Comparison of ENCODE assay signal across 8 cellular contexts in genomic region chr6:30612687-30613248, GRCh38. TPM values are rescaled to one million over a fixed set of nuclear protein-coding genes. Genes with fewer than 3 reads are reported as not detected.
DNase-seq lines count a peak whose midpoint lies in the region; ATAC-seq and TF ChIP-seq lines count a peak whose summit lies in the region.

No MANE protein-coding gene starts in this region.

- peak overlapping the region; percentile 93 for H3K4me3 Mint-ChIP-seq in activated T-cell treated with anti-CD3 and anti-CD28 coated beads, Interleukin-2, amount 50 U/mL, for 24 hours
- no peak overlapping the region for H3K4me3 Mint-ChIP-seq in WTC11

- no peaks in the 10 kb centered on the region for H3K9me3 Mint-ChIP-seq in activated T-cell treated with anti-CD3 and anti-CD28 coated beads, Interleukin-2, amount 50 U/mL, for 24 hours
- H3K9me3 Mint-ChIP-seq in WTC11 = no peaks in the 10 kb centered on the region

- peaks cover 65% of the 10 kb centered on the region for H3K4me1 Mint-ChIP-seq in activated T-cell treated with anti-CD3 and anti-CD28 coated beads, Interleukin-2, amount 50 U/mL, for 24 hours (ENCODE audit: low read depth)
- H3K4me1 Mint-ChIP-seq in WTC11 = peaks cover 33% of the 10 kb centered on the region

- DNase-seq in activated T-cell treated with anti-CD3 and anti-CD28 coated beads, Interleukin-2, amount 50 U/mL, for 24 hours = no peak
- DNase-seq in activated T-cell treated with anti-CD3 and anti-CD28 coated beads for 4 hours (no peak), WTC11 (ENCODE audit: low spot score) (no peak), glomerular visceral epithelial cell (ENCODE audit: extremely low spot score) (peak; percentile 87)
- DNase-seq in activated CD4-positive, CD25-positive, alpha-beta regulatory T cell treated with anti-CD3 and anti-CD28 coated beads, Interleukin-2, amount 50 U/mL, for 72 hours = no peak
- DNase-seq in activated CD4-positive, CD25-positive, alpha-beta regulatory T cell (lab: John Stamatoyannopoulos, UW) = no peak

- TF ChIP-seq CTCF in WTC11 (IDR thresholded peaks at IDR 0.05) = no peak

- no peaks in the 10 kb centered on the region for H3K27me3 Mint-ChIP-seq in activated T-cell treated with anti-CD3 and anti-CD28 coated beads, Interleukin-2, amount 50 U/mL, for 24 hours
- H3K27me3 Mint-ChIP-seq in WTC11 (ENCODE audit: low read depth) = no peaks in the 10 kb centered on the region; the same call in 1 of the 2 replicates

- POLR2A ChIA-PET in WTC11 (lab: Charles Lee) = interaction anchor here (0.7 to 3.2 kb wide), 7 partner anchors 12 to 60 kb away, joined by 3 to 33 read pairs (median 5); partner anchors contain the start of genes ABCF1 and DHX16

- ATAC-seq in WTC11 (no peak), GM21576 (IDR thresholded peaks at IDR 0.05; ENCODE audit: unreplicated experiment) (no peak)

- peaks cover 97% of the 10 kb centered on the region for H3K36me3 Mint-ChIP-seq in activated T-cell treated with anti-CD3 and anti-CD28 coated beads, Interleukin-2, amount 50 U/mL, for 24 hours (ENCODE audit: low read depth)
- peaks cover 66% of the 10 kb centered on the region for H3K36me3 Mint-ChIP-seq in WTC11

- peak overlapping the region; percentile 37 for H3K27ac ChIP-seq in temporal lobe (ENCODE audit: low read depth, low read length)

- peak overlapping the region; percentile 99 for H3K27ac Mint-ChIP-seq in activated T-cell treated with anti-CD3 and anti-CD28 coated beads, Interleukin-2, amount 50 U/mL, for 24 hours
- H3K27ac Mint-ChIP-seq in WTC11 = peak overlapping the region; percentile 71

- CTCF ChIA-PET in WTC11 (lab: Charles Lee) = interaction anchor here (0.7 to 4.1 kb wide), 10 partner anchors 13 to 159 kb away, joined by 3 to 15 read pairs (median 6); partner anchors contain the start of genes DHX16 and MDC1

TF ChIP-seq in WTC11, 78 proteins besides CTCF, POLR2A, EP300 and RAD21:
- TF ChIP-seq, protein P1, sequence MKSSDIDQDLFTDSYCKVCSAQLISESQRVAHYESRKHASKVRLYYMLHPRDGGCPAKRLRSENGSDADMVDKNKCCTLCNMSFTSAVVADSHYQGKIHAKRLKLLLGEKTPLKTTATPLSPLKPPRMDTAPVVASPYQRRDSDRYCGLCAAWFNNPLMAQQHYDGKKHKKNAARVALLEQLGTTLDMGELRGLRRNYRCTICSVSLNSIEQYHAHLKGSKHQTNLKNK (CRISPR knock-in tag; IDR thresholded peaks at IDR 0.05) = peak; percentile 66; the same call in 1 of the 2 replicates
- TF ChIP-seq NFATC4 (CRISPR knock-in tag; IDR thresholded peaks at IDR 0.05) = peak; percentile 58; the same call in 1 of the 2 replicates
- TF ChIP-seq, protein P2, sequence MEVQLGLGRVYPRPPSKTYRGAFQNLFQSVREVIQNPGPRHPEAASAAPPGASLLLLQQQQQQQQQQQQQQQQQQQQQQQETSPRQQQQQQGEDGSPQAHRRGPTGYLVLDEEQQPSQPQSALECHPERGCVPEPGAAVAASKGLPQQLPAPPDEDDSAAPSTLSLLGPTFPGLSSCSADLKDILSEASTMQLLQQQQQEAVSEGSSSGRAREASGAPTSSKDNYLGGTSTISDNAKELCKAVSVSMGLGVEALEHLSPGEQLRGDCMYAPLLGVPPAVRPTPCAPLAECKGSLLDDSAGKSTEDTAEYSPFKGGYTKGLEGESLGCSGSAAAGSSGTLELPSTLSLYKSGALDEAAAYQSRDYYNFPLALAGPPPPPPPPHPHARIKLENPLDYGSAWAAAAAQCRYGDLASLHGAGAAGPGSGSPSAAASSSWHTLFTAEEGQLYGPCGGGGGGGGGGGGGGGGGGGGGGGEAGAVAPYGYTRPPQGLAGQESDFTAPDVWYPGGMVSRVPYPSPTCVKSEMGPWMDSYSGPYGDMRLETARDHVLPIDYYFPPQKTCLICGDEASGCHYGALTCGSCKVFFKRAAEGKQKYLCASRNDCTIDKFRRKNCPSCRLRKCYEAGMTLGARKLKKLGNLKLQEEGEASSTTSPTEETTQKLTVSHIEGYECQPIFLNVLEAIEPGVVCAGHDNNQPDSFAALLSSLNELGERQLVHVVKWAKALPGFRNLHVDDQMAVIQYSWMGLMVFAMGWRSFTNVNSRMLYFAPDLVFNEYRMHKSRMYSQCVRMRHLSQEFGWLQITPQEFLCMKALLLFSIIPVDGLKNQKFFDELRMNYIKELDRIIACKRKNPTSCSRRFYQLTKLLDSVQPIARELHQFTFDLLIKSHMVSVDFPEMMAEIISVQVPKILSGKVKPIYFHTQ (CRISPR knock-in tag; IDR thresholded peaks at IDR 0.05) = 0 out of 2 replicates have a peak, but pooled peaks have one; percentile 40
- no peak for TF ChIP-seq HMGA2 (CRISPR knock-in tag; IDR thresholded peaks at IDR 0.05)
- TF ChIP-seq ZNF532 (CRISPR knock-in tag; IDR thresholded peaks at IDR 0.05; ENCODE audit: borderline replicate concordance) = 0 out of 2 replicates have a peak, but pooled peaks have one; percentile 8
- TF ChIP-seq ZNF396 (CRISPR knock-in tag; IDR thresholded peaks at IDR 0.05; ENCODE audit: borderline replicate concordance) = no peak
- 0 out of 2 replicates have a peak, but pooled peaks have one; percentile 15 for TF ChIP-seq CREM (CRISPR knock-in tag; IDR thresholded peaks at IDR 0.05)
- TF ChIP-seq, protein P3, sequence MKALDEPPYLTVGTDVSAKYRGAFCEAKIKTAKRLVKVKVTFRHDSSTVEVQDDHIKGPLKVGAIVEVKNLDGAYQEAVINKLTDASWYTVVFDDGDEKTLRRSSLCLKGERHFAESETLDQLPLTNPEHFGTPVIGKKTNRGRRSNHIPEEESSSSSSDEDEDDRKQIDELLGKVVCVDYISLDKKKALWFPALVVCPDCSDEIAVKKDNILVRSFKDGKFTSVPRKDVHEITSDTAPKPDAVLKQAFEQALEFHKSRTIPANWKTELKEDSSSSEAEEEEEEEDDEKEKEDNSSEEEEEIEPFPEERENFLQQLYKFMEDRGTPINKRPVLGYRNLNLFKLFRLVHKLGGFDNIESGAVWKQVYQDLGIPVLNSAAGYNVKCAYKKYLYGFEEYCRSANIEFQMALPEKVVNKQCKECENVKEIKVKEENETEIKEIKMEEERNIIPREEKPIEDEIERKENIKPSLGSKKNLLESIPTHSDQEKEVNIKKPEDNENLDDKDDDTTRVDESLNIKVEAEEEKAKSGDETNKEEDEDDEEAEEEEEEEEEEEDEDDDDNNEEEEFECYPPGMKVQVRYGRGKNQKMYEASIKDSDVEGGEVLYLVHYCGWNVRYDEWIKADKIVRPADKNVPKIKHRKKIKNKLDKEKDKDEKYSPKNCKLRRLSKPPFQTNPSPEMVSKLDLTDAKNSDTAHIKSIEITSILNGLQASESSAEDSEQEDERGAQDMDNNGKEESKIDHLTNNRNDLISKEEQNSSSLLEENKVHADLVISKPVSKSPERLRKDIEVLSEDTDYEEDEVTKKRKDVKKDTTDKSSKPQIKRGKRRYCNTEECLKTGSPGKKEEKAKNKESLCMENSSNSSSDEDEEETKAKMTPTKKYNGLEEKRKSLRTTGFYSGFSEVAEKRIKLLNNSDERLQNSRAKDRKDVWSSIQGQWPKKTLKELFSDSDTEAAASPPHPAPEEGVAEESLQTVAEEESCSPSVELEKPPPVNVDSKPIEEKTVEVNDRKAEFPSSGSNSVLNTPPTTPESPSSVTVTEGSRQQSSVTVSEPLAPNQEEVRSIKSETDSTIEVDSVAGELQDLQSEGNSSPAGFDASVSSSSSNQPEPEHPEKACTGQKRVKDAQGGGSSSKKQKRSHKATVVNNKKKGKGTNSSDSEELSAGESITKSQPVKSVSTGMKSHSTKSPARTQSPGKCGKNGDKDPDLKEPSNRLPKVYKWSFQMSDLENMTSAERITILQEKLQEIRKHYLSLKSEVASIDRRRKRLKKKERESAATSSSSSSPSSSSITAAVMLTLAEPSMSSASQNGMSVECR (CRISPR knock-in tag; IDR thresholded peaks at IDR 0.05; ENCODE audit: borderline replicate concordance) = no peak

RNA-seq across cellular contexts. Expression of gene PPP1R10, which starts 4.3 kb away (rescaled TPM):
- 83.1 to 90.5 TPM (median 85.5 TPM) in 3 replicates for total RNA-seq in WTC11 (2021)
- 17.7 TPM for total RNA-seq in temporal lobe

RNA-seq across cellular contexts. Expression of gene MRPS18B, which starts 4.9 kb away (rescaled TPM):
- total RNA-seq in WTC11 (2021) (56.4 to 67.8 TPM (median 57.6 TPM) in 3 replicates), temporal lobe (23.6 TPM)

RNA-seq across cellular contexts. Expression of gene ATAT1, which starts 13.9 kb away (rescaled TPM):
- total RNA-seq in WTC11 (2021) (19.3 to 21.7 TPM (median 20.3 TPM) in 3 replicates), temporal lobe (60.2 TPM)

RNA-seq across cellular contexts. Expression of gene C6orf136, which starts 34.2 kb away (rescaled TPM):
- 21.8 to 26.5 TPM (median 25.5 TPM) in 3 replicates for total RNA-seq in WTC11 (2021)
- 11.6 TPM for total RNA-seq in temporal lobe

RNA-seq across cellular contexts. Expression of gene ABCF1, which starts 41.5 kb away (rescaled TPM):
- total RNA-seq in WTC11 (2021) (98.7 to 102 TPM (median 101 TPM) in 3 replicates), temporal lobe (17.7 TPM)
